ENCODE assay signal across 24 cellular contexts in the genomic region with DNA sequence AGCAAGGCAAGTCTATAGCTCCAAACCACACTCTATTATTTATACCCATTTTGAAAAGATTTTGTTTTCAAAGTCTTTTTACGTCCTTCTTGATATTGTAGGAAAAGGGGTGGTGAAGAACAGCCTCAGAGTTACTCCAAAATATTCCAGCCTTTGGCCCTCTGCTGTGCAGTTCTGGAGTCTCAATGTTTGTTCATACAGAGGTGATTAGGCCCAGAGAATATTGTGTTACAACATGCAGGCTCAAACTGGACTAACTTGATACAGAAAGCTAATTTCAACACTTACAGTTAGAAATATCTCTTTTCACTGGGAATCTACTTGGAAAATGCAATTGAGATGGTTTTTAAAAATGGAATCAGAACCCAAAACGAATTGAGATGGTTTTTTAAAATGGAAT. TPM values are rescaled to one million over a fixed set of nuclear protein-coding genes. Genes with fewer than 3 reads are reported as not detected.
"Had no signal": no experiment of that assay in that cellular context is flagged by ENCODE, and none has a peak within 500 bp of the region (broad histone marks: within the 10 kb centered on the region; RNA-seq: fewer than 3 reads in every experiment).

No MANE protein-coding gene starts in this region.

- H3K9me3 Mint-ChIP-seq: memory B cell, mesothelial cell of epicardium, natural killer cell had no signal

- H3K27me3 Mint-ChIP-seq: memory B cell had no signal

- FAIRE-seq: endometrium, small intestine, urothelium cell line had no signal

- H3K4me3 Mint-ChIP-seq: memory B cell, mesothelial cell of epicardium, natural killer cell, neural progenitor cell had no signal

- H3K4me1 Mint-ChIP-seq: memory B cell, mesothelial cell of epicardium, natural killer cell, neural progenitor cell had no signal

- DNase-seq: effector memory CD4-positive, alpha-beta T cell; esophagus squamous epithelium; foreskin fibroblast; glutamatergic neuron; islet precursor cell; left lung; lower lobe of right lung; natural killer cell; nucleus accumbens; ovary; small intestine; stimulated activated CD4-positive, alpha-beta T cell treated with anti-CD3 and anti-CD28 coated beads, Interleukin-12 subunit alpha, Interleukin-12 subunit beta, amount 100 ng/mL, for 4 hours; stimulated activated naive CD4-positive, alpha-beta T cell treated with Interleukin-2 at 50 U/mL for 16 hours; trophoblast cell had no signal

- H3K36me3 Mint-ChIP-seq: memory B cell, mesothelial cell of epicardium, natural killer cell, neural progenitor cell had no signal

- ATAC-seq: gastroesophageal sphincter, left lung, lower lobe of right lung, natural killer cell had no signal

- H3K27me3 ChIP-seq: esophagus squamous epithelium, gastroesophageal sphincter, left lung, neural progenitor cell, ovary, right atrium auricular region had no signal

- H3K4me3 ChIP-seq: coronary artery, esophagus squamous epithelium, gastroesophageal sphincter, left lung, lower lobe of right lung, neural progenitor cell, ovary, right atrium auricular region had no signal

- H3K27ac Mint-ChIP-seq: memory B cell, mesothelial cell of epicardium, natural killer cell, neural progenitor cell had no signal

- H3K36me3 ChIP-seq: esophagus squamous epithelium, gastroesophageal sphincter, left lung, lower lobe of right lung, neural progenitor cell, ovary, right atrium auricular region had no signal

RNA-seq across cellular contexts. Expression of a gene that starts 40.4 kb away (rescaled TPM):
- total RNA-seq: dermis microvascular lymphatic vessel endothelial cell, esophagus squamous epithelium, left lung, lower lobe of right lung, mesothelial cell of epicardium, myocyte, ovary, right atrium auricular region had no signal
